Comparison of ENCODE assay signal across 17 cellular contexts in genomic region chr2:131503587-131503986, GRCh38. TPM values are rescaled to one million over a fixed set of nuclear protein-coding genes. Genes with fewer than 3 reads are reported as not detected.
DNase-seq lines count a peak whose midpoint lies in the region; ATAC-seq and TF ChIP-seq lines count a peak whose summit lies in the region.
"Not testable (repeated sequence)": the region's sequence is repeated elsewhere in the genome, so short reads cannot be mapped to it uniquely, and the experiment has no call there.
"Had no signal": no experiment of that assay in that cellular context is flagged by ENCODE, and none has a peak within 500 bp of the region (broad histone marks: within the 10 kb centered on the region; RNA-seq: fewer than 3 reads in every experiment).

No MANE protein-coding gene starts in this region.

- not testable (repeated sequence) for DNase-seq in activated CD4-positive, alpha-beta T cell treated with anti-CD3 and anti-CD28 coated beads for 36 hours; activated CD4-positive, alpha-beta memory T cell treated with anti-CD3 and anti-CD28 coated beads, Interleukin-2, amount 10 ng/mL, durations not matched to agents 7 days and 5 days; activated CD8-positive, alpha-beta memory T cell treated with anti-CD3 and anti-CD28 coated beads, Interleukin-2, amount 10 ng/mL, durations not matched to agents 7 days and 5 days; activated T-helper 1 cell treated with anti-CD3 and anti-CD28 coated beads, Interleukin-12 subunit alpha, Interleukin-12 subunit beta, Interleukin-2, Interleukin-4 antibody, amounts not matched to agents 30 ng/mL and 10 ng/mL and 1 ng/mL, durations not matched to agents 14 hours and 24 hours and 36 hours (ENCODE audit: low spot score); activated naive CD4-positive, alpha-beta T cell treated with anti-CD3 and anti-CD28 coated beads, Interleukin-2, amount 10 ng/mL, durations not matched to agents 7 days and 5 days; central memory CD8-positive, alpha-beta T cell (ENCODE audit: low spot score in 2 of 2); natural killer cell; stimulated activated naive CD8-positive, alpha-beta T cell treated with anti-CD3 and anti-CD28 coated beads, Interleukin-15, amount 100 ng/mL, for 72 hours

- peaks cover 59% of the 10 kb centered on the region for H3K36me3 Mint-ChIP-seq in activated CD4-positive, alpha-beta T cell treated with anti-CD3 and anti-CD28 coated beads for 36 hours (ENCODE audit: low read depth)
- H3K36me3 Mint-ChIP-seq in activated CD4-positive, alpha-beta memory T cell treated with anti-CD3 and anti-CD28 coated beads, Interleukin-2, amount 10 ng/mL, durations not matched to agents 7 days and 5 days (ENCODE audit: low read depth) = peaks cover 74% of the 10 kb centered on the region
- peaks cover 57% of the 10 kb centered on the region for H3K36me3 Mint-ChIP-seq in activated CD8-positive, alpha-beta memory T cell treated with anti-CD3 and anti-CD28 coated beads, Interleukin-2, amount 10 ng/mL, durations not matched to agents 7 days and 5 days
- peaks cover 34% of the 10 kb centered on the region for H3K36me3 Mint-ChIP-seq in activated T-helper 1 cell treated with anti-CD3 and anti-CD28 coated beads, Interleukin-12 subunit alpha, Interleukin-12 subunit beta, Interleukin-2, Interleukin-4 antibody, amounts not matched to agents 30 ng/mL and 10 ng/mL and 1 ng/mL, durations not matched to agents 14 hours and 24 hours and 36 hours (ENCODE audit: low read depth)
- peaks cover 41% of the 10 kb centered on the region for H3K36me3 Mint-ChIP-seq in activated naive CD4-positive, alpha-beta T cell treated with anti-CD3 and anti-CD28 coated beads, Interleukin-2, amount 10 ng/mL, durations not matched to agents 7 days and 5 days
- peaks cover 74% of the 10 kb centered on the region for H3K36me3 Mint-ChIP-seq in central memory CD8-positive, alpha-beta T cell (ENCODE audit: insufficient read depth)
- not testable (repeated sequence) for H3K36me3 Mint-ChIP-seq in natural killer cell

- H3K27me3 Mint-ChIP-seq in activated CD4-positive, alpha-beta T cell treated with anti-CD3 and anti-CD28 coated beads for 36 hours; activated CD4-positive, alpha-beta memory T cell treated with anti-CD3 and anti-CD28 coated beads, Interleukin-2, amount 10 ng/mL, durations not matched to agents 7 days and 5 days; activated CD8-positive, alpha-beta memory T cell treated with anti-CD3 and anti-CD28 coated beads, Interleukin-2, amount 10 ng/mL, durations not matched to agents 7 days and 5 days; activated T-helper 1 cell treated with anti-CD3 and anti-CD28 coated beads, Interleukin-12 subunit alpha, Interleukin-12 subunit beta, Interleukin-2, Interleukin-4 antibody, amounts not matched to agents 30 ng/mL and 10 ng/mL and 1 ng/mL, durations not matched to agents 14 hours and 24 hours and 36 hours (ENCODE audit: insufficient read depth); activated naive CD4-positive, alpha-beta T cell treated with anti-CD3 and anti-CD28 coated beads, Interleukin-2, amount 10 ng/mL, durations not matched to agents 7 days and 5 days; central memory CD8-positive, alpha-beta T cell; natural killer cell (ENCODE audit: low read depth in 2 of 2); stimulated activated naive CD8-positive, alpha-beta T cell treated with anti-CD3 and anti-CD28 coated beads, Interleukin-15, amount 100 ng/mL, for 72 hours: not testable (repeated sequence)

- intact Hi-C loops in activated CD4-positive, alpha-beta T cell treated with anti-CD3 and anti-CD28 coated beads for 36 hours (cut with DNase I, micrococcal nuclease); activated T-helper 1 cell treated with anti-CD3 and anti-CD28 coated beads, Interleukin-12 subunit alpha, Interleukin-12 subunit beta, Interleukin-2, Interleukin-4 antibody, amounts not matched to agents 30 ng/mL and 10 ng/mL and 1 ng/mL, durations not matched to agents 14 hours and 24 hours and 36 hours (cut with micrococcal nuclease); natural killer cell (cut with micrococcal nuclease): not testable (repeated sequence)

- CTCF ChIA-PET in activated CD4-positive, alpha-beta T cell treated with anti-CD3 and anti-CD28 coated beads for 36 hours (lab: Charles Lee) = interaction anchor here (0.6 kb wide), 1 partner anchor 20 kb away, joined by 5 read pairs; no protein-coding TSS in a partner anchor
- CTCF ChIA-PET in activated CD4-positive, alpha-beta memory T cell treated with anti-CD3 and anti-CD28 coated beads, Interleukin-2, amount 10 ng/mL, durations not matched to agents 7 days and 5 days (lab: Charles Lee) = interaction anchor here (3.5 kb wide), 1 partner anchor 10 kb away, joined by 36 read pairs; no protein-coding TSS in a partner anchor
- CTCF ChIA-PET in activated CD8-positive, alpha-beta memory T cell treated with anti-CD3 and anti-CD28 coated beads, Interleukin-2, amount 10 ng/mL, durations not matched to agents 7 days and 5 days (lab: Charles Lee) = interaction anchor here (1.6 to 3.0 kb wide), 2 partner anchors 11 to 90 kb away, joined by 3 to 25 read pairs; partner anchors contain the start of gene MZT2A
- CTCF ChIA-PET in activated naive CD4-positive, alpha-beta T cell treated with anti-CD3 and anti-CD28 coated beads, Interleukin-2, amount 10 ng/mL, durations not matched to agents 7 days and 5 days (lab: Charles Lee) = interaction anchor here (1.0 to 2.2 kb wide), 2 partner anchors 9 to 11 kb away, joined by 3 to 7 read pairs; no protein-coding TSS in a partner anchor

- H3K4me3 Mint-ChIP-seq in activated CD4-positive, alpha-beta T cell treated with anti-CD3 and anti-CD28 coated beads for 36 hours; activated CD4-positive, alpha-beta memory T cell treated with anti-CD3 and anti-CD28 coated beads, Interleukin-2, amount 10 ng/mL, durations not matched to agents 7 days and 5 days; activated CD8-positive, alpha-beta memory T cell treated with anti-CD3 and anti-CD28 coated beads, Interleukin-2, amount 10 ng/mL, durations not matched to agents 7 days and 5 days; activated T-helper 1 cell treated with anti-CD3 and anti-CD28 coated beads, Interleukin-12 subunit alpha, Interleukin-12 subunit beta, Interleukin-2, Interleukin-4 antibody, amounts not matched to agents 30 ng/mL and 10 ng/mL and 1 ng/mL, durations not matched to agents 14 hours and 24 hours and 36 hours; activated naive CD4-positive, alpha-beta T cell treated with anti-CD3 and anti-CD28 coated beads, Interleukin-2, amount 10 ng/mL, durations not matched to agents 7 days and 5 days; central memory CD8-positive, alpha-beta T cell; natural killer cell; stimulated activated naive CD8-positive, alpha-beta T cell treated with anti-CD3 and anti-CD28 coated beads, Interleukin-15, amount 100 ng/mL, for 72 hours: not testable (repeated sequence)

- H3K27ac Mint-ChIP-seq in activated CD4-positive, alpha-beta T cell treated with anti-CD3 and anti-CD28 coated beads for 36 hours; stimulated activated naive CD8-positive, alpha-beta T cell treated with anti-CD3 and anti-CD28 coated beads, Interleukin-15, amount 100 ng/mL, for 72 hours: not testable (repeated sequence)
- H3K27ac Mint-ChIP-seq in activated CD4-positive, alpha-beta memory T cell treated with anti-CD3 and anti-CD28 coated beads, Interleukin-2, amount 10 ng/mL, durations not matched to agents 7 days and 5 days = peak overlapping the region; percentile 86
- H3K27ac Mint-ChIP-seq in activated CD8-positive, alpha-beta memory T cell treated with anti-CD3 and anti-CD28 coated beads, Interleukin-2, amount 10 ng/mL, durations not matched to agents 7 days and 5 days = peak overlapping the region; percentile 45
- H3K27ac Mint-ChIP-seq in activated T-helper 1 cell treated with anti-CD3 and anti-CD28 coated beads, Interleukin-12 subunit alpha, Interleukin-12 subunit beta, Interleukin-2, Interleukin-4 antibody, amounts not matched to agents 30 ng/mL and 10 ng/mL and 1 ng/mL, durations not matched to agents 14 hours and 24 hours and 36 hours = peak overlapping the region; percentile 58
- H3K27ac Mint-ChIP-seq in activated naive CD4-positive, alpha-beta T cell treated with anti-CD3 and anti-CD28 coated beads, Interleukin-2, amount 10 ng/mL, durations not matched to agents 7 days and 5 days = peak overlapping the region; percentile 37
- peak overlapping the region; percentile 13 for H3K27ac Mint-ChIP-seq in central memory CD8-positive, alpha-beta T cell (ENCODE audit: low read depth)
- peak overlapping the region; percentile 53 to 87 for H3K27ac Mint-ChIP-seq in natural killer cell

- POLR2A ChIA-PET in activated CD4-positive, alpha-beta T cell treated with anti-CD3 and anti-CD28 coated beads for 36 hours (lab: Charles Lee) = not testable (repeated sequence)
- POLR2A ChIA-PET in activated CD4-positive, alpha-beta memory T cell treated with anti-CD3 and anti-CD28 coated beads, Interleukin-2, amount 10 ng/mL, durations not matched to agents 7 days and 5 days (lab: Charles Lee) = interaction anchor here (2.8 kb wide), 1 partner anchor 10 kb away, joined by 25 read pairs; no protein-coding TSS in a partner anchor

- ATAC-seq in activated CD4-positive, alpha-beta T cell treated with anti-CD3 and anti-CD28 coated beads for 36 hours = peak; percentile 40
- not testable (repeated sequence) for ATAC-seq in activated CD8-positive, alpha-beta memory T cell treated with anti-CD3 and anti-CD28 coated beads, Interleukin-2, amount 10 ng/mL, durations not matched to agents 7 days and 5 days; central memory CD8-positive, alpha-beta T cell (replicated peaks; ENCODE audit: extremely low read depth, poor library complexity, severe bottlenecking)
- ATAC-seq in natural killer cell = peak; percentile 15 to 28 (median 27)
- ATAC-seq in stimulated activated naive CD8-positive, alpha-beta T cell treated with anti-CD3 and anti-CD28 coated beads, Interleukin-15, amount 100 ng/mL, for 72 hours = peak; percentile 22

- not testable (repeated sequence) for H3K9me3 Mint-ChIP-seq in activated CD4-positive, alpha-beta T cell treated with anti-CD3 and anti-CD28 coated beads for 36 hours (ENCODE audit: low read depth); activated CD4-positive, alpha-beta memory T cell treated with anti-CD3 and anti-CD28 coated beads, Interleukin-2, amount 10 ng/mL, durations not matched to agents 7 days and 5 days; activated CD8-positive, alpha-beta memory T cell treated with anti-CD3 and anti-CD28 coated beads, Interleukin-2, amount 10 ng/mL, durations not matched to agents 7 days and 5 days (ENCODE audit: low read depth); activated T-helper 1 cell treated with anti-CD3 and anti-CD28 coated beads, Interleukin-12 subunit alpha, Interleukin-12 subunit beta, Interleukin-2, Interleukin-4 antibody, amounts not matched to agents 30 ng/mL and 10 ng/mL and 1 ng/mL, durations not matched to agents 14 hours and 24 hours and 36 hours; activated naive CD4-positive, alpha-beta T cell treated with anti-CD3 and anti-CD28 coated beads, Interleukin-2, amount 10 ng/mL, durations not matched to agents 7 days and 5 days; central memory CD8-positive, alpha-beta T cell; natural killer cell; stimulated activated naive CD8-positive, alpha-beta T cell treated with anti-CD3 and anti-CD28 coated beads, Interleukin-15, amount 100 ng/mL, for 72 hours

- H3K4me1 Mint-ChIP-seq in activated CD4-positive, alpha-beta T cell treated with anti-CD3 and anti-CD28 coated beads for 36 hours = peaks cover 11% of the 10 kb centered on the region
- peaks cover 33% of the 10 kb centered on the region for H3K4me1 Mint-ChIP-seq in activated CD4-positive, alpha-beta memory T cell treated with anti-CD3 and anti-CD28 coated beads, Interleukin-2, amount 10 ng/mL, durations not matched to agents 7 days and 5 days
- peaks cover 24% of the 10 kb centered on the region for H3K4me1 Mint-ChIP-seq in activated CD8-positive, alpha-beta memory T cell treated with anti-CD3 and anti-CD28 coated beads, Interleukin-2, amount 10 ng/mL, durations not matched to agents 7 days and 5 days
- peaks cover 19% of the 10 kb centered on the region for H3K4me1 Mint-ChIP-seq in activated T-helper 1 cell treated with anti-CD3 and anti-CD28 coated beads, Interleukin-12 subunit alpha, Interleukin-12 subunit beta, Interleukin-2, Interleukin-4 antibody, amounts not matched to agents 30 ng/mL and 10 ng/mL and 1 ng/mL, durations not matched to agents 14 hours and 24 hours and 36 hours (ENCODE audit: low read depth)
- H3K4me1 Mint-ChIP-seq in activated naive CD4-positive, alpha-beta T cell treated with anti-CD3 and anti-CD28 coated beads, Interleukin-2, amount 10 ng/mL, durations not matched to agents 7 days and 5 days; central memory CD8-positive, alpha-beta T cell; stimulated activated naive CD8-positive, alpha-beta T cell treated with anti-CD3 and anti-CD28 coated beads, Interleukin-15, amount 100 ng/mL, for 72 hours: not testable (repeated sequence)
- peaks cover 8 to 12% of the 10 kb centered on the region in 2 donors for H3K4me1 Mint-ChIP-seq in natural killer cell

- TF ChIP-seq CTCF in natural killer cell (IDR thresholded peaks at IDR 0.05) = not testable (repeated sequence)

RNA-seq across cellular contexts. Expression of gene MZT2A, which starts 11.4 kb away (rescaled TPM):
- total RNA-seq in activated CD4-positive, alpha-beta T cell treated with anti-CD3 and anti-CD28 coated beads for 36 hours = 100 to 1,000 TPM in 1 of 2 experiments, 10 to 100 TPM in 1; 69.9 to 110 TPM
- total RNA-seq in activated CD4-positive, alpha-beta memory T cell treated with anti-CD3 and anti-CD28 coated beads, Interleukin-2, amount 10 ng/mL, durations not matched to agents 7 days and 5 days = 100 to 1,000 TPM; 249 to 267 TPM
- total RNA-seq in activated CD8-positive, alpha-beta memory T cell treated with anti-CD3 and anti-CD28 coated beads, Interleukin-2, amount 10 ng/mL, durations not matched to agents 7 days and 5 days = 100 to 1,000 TPM; 198 to 262 TPM
- total RNA-seq in activated T-helper 1 cell treated with anti-CD3 and anti-CD28 coated beads, Interleukin-12 subunit alpha, Interleukin-12 subunit beta, Interleukin-2, Interleukin-4 antibody, amounts not matched to agents 30 ng/mL and 10 ng/mL and 1 ng/mL, durations not matched to agents 14 hours and 24 hours and 36 hours = 101 and 110 TPM in 2 replicates
- total RNA-seq in natural killer cell = 10 to 100 TPM; 37.7 to 47.0 (median 42.5) TPM

RNA-seq across cellular contexts. Expression of gene CCDC74A, which starts 24.1 kb away (rescaled TPM):
- total RNA-seq in activated CD4-positive, alpha-beta T cell treated with anti-CD3 and anti-CD28 coated beads for 36 hours = 1 to 10 TPM; 3.0 to 3.5 TPM
- 1 to 10 TPM; 4.5 to 5.2 TPM for total RNA-seq in activated CD4-positive, alpha-beta memory T cell treated with anti-CD3 and anti-CD28 coated beads, Interleukin-2, amount 10 ng/mL, durations not matched to agents 7 days and 5 days
- 1 to 10 TPM; 3.0 to 4.6 TPM for total RNA-seq in activated CD8-positive, alpha-beta memory T cell treated with anti-CD3 and anti-CD28 coated beads, Interleukin-2, amount 10 ng/mL, durations not matched to agents 7 days and 5 days
- 1.4 and 1.6 TPM in 2 replicates for total RNA-seq in activated T-helper 1 cell treated with anti-CD3 and anti-CD28 coated beads, Interleukin-12 subunit alpha, Interleukin-12 subunit beta, Interleukin-2, Interleukin-4 antibody, amounts not matched to agents 30 ng/mL and 10 ng/mL and 1 ng/mL, durations not matched to agents 14 hours and 24 hours and 36 hours
- total RNA-seq in natural killer cell = 1 to 10 TPM in 2 of 3 donors, under 1 TPM in 1; 0.95 to 1.5 (median 1.4) TPM

RNA-seq across cellular contexts. Expression of gene TUBA3D, which starts 27.7 kb away (rescaled TPM):
- total RNA-seq in activated CD4-positive, alpha-beta T cell treated with anti-CD3 and anti-CD28 coated beads for 36 hours = not detected
- not detected for total RNA-seq in activated CD4-positive, alpha-beta memory T cell treated with anti-CD3 and anti-CD28 coated beads, Interleukin-2, amount 10 ng/mL, durations not matched to agents 7 days and 5 days
- not detected for total RNA-seq in activated CD8-positive, alpha-beta memory T cell treated with anti-CD3 and anti-CD28 coated beads, Interleukin-2, amount 10 ng/mL, durations not matched to agents 7 days and 5 days
- total RNA-seq in activated T-helper 1 cell treated with anti-CD3 and anti-CD28 coated beads, Interleukin-12 subunit alpha, Interleukin-12 subunit beta, Interleukin-2, Interleukin-4 antibody, amounts not matched to agents 30 ng/mL and 10 ng/mL and 1 ng/mL, durations not matched to agents 14 hours and 24 hours and 36 hours = not detected in 2 replicates
- not detected for total RNA-seq in natural killer cell
- total RNA-seq: A172; A673; Calu3; CD4-positive, alpha-beta memory T cell; Daoy; G401; GM23338; H4; H9 had no signal
